Comparison of ENCODE assay signal across 10 cellular contexts in genomic region chrX:19855700-19856381, GRCh38. TPM values are rescaled to one million over a fixed set of nuclear protein-coding genes. Genes with fewer than 3 reads are reported as not detected.
DNase-seq lines count a peak whose midpoint lies in the region; ATAC-seq and TF ChIP-seq lines count a peak whose summit lies in the region.
"Had no signal": no experiment of that assay in that cellular context is flagged by ENCODE, and none has a peak within 500 bp of the region (broad histone marks: within the 10 kb centered on the region; RNA-seq: fewer than 3 reads in every experiment).

No MANE protein-coding gene starts in this region.

- no peak for TF ChIP-seq POLR2A in heart left ventricle (IDR thresholded peaks at IDR 0.05)

- no peaks in the 10 kb centered on the region for H3K9me3 ChIP-seq in Loucy (ENCODE audit: insufficient read depth, low read depth, low read length)
- H3K9me3 ChIP-seq in heart left ventricle, result peaks cover 0 to 6% (median 0%) of the 10 kb centered on the region in 12 donors

- H3K36me3 ChIP-seq in Loucy (ENCODE audit: insufficient read depth, low read length), result no peaks in the 10 kb centered on the region
- no peaks in the 10 kb centered on the region for H3K36me3 ChIP-seq in heart left ventricle

- peaks cover 49 to 73% of the 10 kb centered on the region in 2 donors for H3K4me1 Mint-ChIP-seq in immature natural killer cell

- H3K4me2 ChIP-seq in Loucy (ENCODE audit: low read depth, low read length, poor library complexity, severe bottlenecking), result peak overlapping the region; percentile 54

- peaks cover 3 to 4% (median 3%) of the 10 kb centered on the region in 3 donors for H3K27me3 Mint-ChIP-seq in immature natural killer cell (ENCODE audit: low read depth in 3 of 3)

- H3K4me1 ChIP-seq in Loucy (ENCODE audit: insufficient read depth, low read length, poor library complexity, severe bottlenecking) (peaks cover 32% of the 10 kb centered on the region), heart left ventricle (peaks cover 0 to 25% (median 6%) of the 10 kb centered on the region in 12 donors)

- H3K79me2 ChIP-seq in Loucy (ENCODE audit: insufficient read depth, low read length), result peaks cover 88% of the 10 kb centered on the region

- H3F3A ChIP-seq in Loucy (ENCODE audit: low read depth), result no peaks in the 10 kb centered on the region

- H3K27ac ChIP-seq in heart left ventricle, result no peak overlapping the region

- TF ChIP-seq CTCF in Loucy (conservative IDR thresholded peaks at IDR 0.05; ENCODE audit: low read length) (no peak), heart left ventricle (IDR thresholded peaks at IDR 0.05) (no peak), GM20000 (IDR thresholded peaks at IDR 0.05; ENCODE audit: extremely low read depth, missing control alignments) (no peak)

- H3K9me2 ChIP-seq in Loucy (replicated peaks; ENCODE audit: low read depth, low read length), result no peaks in the 10 kb centered on the region

- H3K27ac Mint-ChIP-seq in immature natural killer cell, result peak overlapping the region; percentile 58 to 96 (median 84)

- no peak overlapping the region for H2AFZ ChIP-seq in Loucy (ENCODE audit: low read length)

- peak; percentile 38 for ATAC-seq in GM21528 (IDR thresholded peaks at IDR 0.05; ENCODE audit: low FRiP score, unreplicated experiment)
- ATAC-seq in heart left ventricle, result no peak

- no peaks in the 10 kb centered on the region for H4K20me1 ChIP-seq in Loucy (ENCODE audit: insufficient read depth, low read length, poor library complexity, severe bottlenecking)

- no peaks in the 10 kb centered on the region for H3K36me3 Mint-ChIP-seq in immature natural killer cell

- no peak overlapping the region for H3K9ac ChIP-seq in Loucy (ENCODE audit: low read depth, low read length, poor library complexity, severe bottlenecking)

- intact Hi-C loops in heart left ventricle (cut with DNase I), result no loop called here

- DNase-seq in EL (peak; percentile 15), immature natural killer cell (no peak), heart left ventricle (no peak), GM20000 (ENCODE audit: low spot score) (no peak), COR-L47 (lab: John Stamatoyannopoulos, UW) (no peak)
- no peak for DNase-seq in stimulated activated CD4-positive, alpha-beta T cell treated with anti-CD3 and anti-CD28 coated beads, Interleukin-2, amount 100 ng/mL, for 48 hours
- DNase-seq: islet precursor cell, T1000 had no signal

- peak overlapping the region; percentile 33 to 84 (median 61) for H3K4me3 Mint-ChIP-seq in immature natural killer cell

- H3K4me3 ChIP-seq in Loucy (ENCODE audit: low read length, poor library complexity, severe bottlenecking) (no peak overlapping the region), heart left ventricle (no peak overlapping the region)

- no peaks in the 10 kb centered on the region for H3K9me3 Mint-ChIP-seq in immature natural killer cell

- H3K27me3 ChIP-seq in Loucy (ENCODE audit: insufficient read depth, low read length, poor library complexity, severe bottlenecking) (no peaks in the 10 kb centered on the region), heart left ventricle (no peaks in the 10 kb centered on the region)

- WGBS in heart left ventricle, 4 donors, result 29 to 56% (median 50%) methylated on average over 4 of the region's 4 CpGs

RNA-seq across cellular contexts. Expression of gene SH3KBP1, which starts 31.6 kb away (rescaled TPM):
- polyA plus RNA-seq in immature natural killer cell (100 to 1,000 TPM in 1 of 3 donors, 10 to 100 TPM in 2; 82.8 to 200 (median 95.6) TPM), heart left ventricle (10 to 100 TPM in 1 of 2 donors, 1 to 10 TPM in 1; 9.6 to 17.6 TPM)
- 10 to 100 TPM; 22.4 to 51.6 (median 29.5) TPM for total RNA-seq in heart left ventricle

Comparison
In these comparisons a context has a peak if more than half of its experiments do, and no peak if none do; other contexts are left out.
1. RNA of gene SH3KBP1, which starts 31.6 kb away (polyA plus RNA-seq): 82.8 to 200 TPM in immature natural killer cell; 9.6 to 17.6 TPM in heart left ventricle; every median in the first group is over 4 times any median in the second.